8 cellular contexts compared by ENCODE assay signal in genomic region chr3:170869240-170869592, GRCh38. TPM values are rescaled to one million over a fixed set of nuclear protein-coding genes. Genes with fewer than 3 reads are reported as not detected.
DNase-seq lines count a peak whose midpoint lies in the region; FAIRE-seq and TF ChIP-seq lines count a peak whose summit lies in the region.

No MANE protein-coding gene starts in this region.

- H3K9me3 ChIP-seq in tibial nerve: peaks cover 0 to 2% (median 0%) of the 10 kb centered on the region in 4 donors

- H3K27me3 ChIP-seq in tibial nerve: no peaks in the 10 kb centered on the region

- H3K27ac ChIP-seq in tibial nerve: peak overlapping the region; percentile 75 to 93 (median 84)

- intact Hi-C loops in lower leg skin (cut with DNase I; ENCODE audit: low total_unique reads): no loop called here

- 14 to 17% methylated on average over 2 of the region's 2 CpGs for WGBS in lower leg skin, 2 donors
- WGBS in tibial nerve, 2 donors: 15 to 27% methylated on average over 2 of the region's 2 CpGs

- H3K36me3 ChIP-seq in tibial nerve: peaks cover 0 to 28% (median 12%) of the 10 kb centered on the region in 3 donors

- peaks cover 59% of the 10 kb centered on the region for H3K36me3 Mint-ChIP-seq in activated T-cell treated with anti-CD3 and anti-CD28 coated beads, Interleukin-2, amount 50 U/mL, for 24 hours (ENCODE audit: low read depth)

- H3K27me3 Mint-ChIP-seq in activated T-cell treated with anti-CD3 and anti-CD28 coated beads, Interleukin-2, amount 50 U/mL, for 24 hours: no peaks in the 10 kb centered on the region

- H3K27ac Mint-ChIP-seq in activated T-cell treated with anti-CD3 and anti-CD28 coated beads, Interleukin-2, amount 50 U/mL, for 24 hours: peak overlapping the region; percentile 99

- TF ChIP-seq CTCF in lower leg skin (IDR thresholded peaks at IDR 0.05): no peak
- TF ChIP-seq CTCF in tibial nerve (IDR thresholded peaks at IDR 0.05): no peak

- peaks cover 0 to 28% (median 25%) of the 10 kb centered on the region in 4 donors for H3K4me1 ChIP-seq in tibial nerve

- no peaks in the 10 kb centered on the region for H3K9me3 Mint-ChIP-seq in activated T-cell treated with anti-CD3 and anti-CD28 coated beads, Interleukin-2, amount 50 U/mL, for 24 hours

- DNase-seq in activated T-cell treated with anti-CD3 and anti-CD28 coated beads, Interleukin-2, amount 50 U/mL, for 24 hours: no peak
- DNase-seq in activated T-cell treated with anti-CD3 and anti-CD28 coated beads, Interleukin-2, amount 50 U/mL, for 48 hours: no peak
- DNase-seq in astrocyte of the hippocampus (ENCODE audit: low read depth, low spot score) (peak; percentile 8), lower leg skin (ENCODE audit: low spot score in 2 of 2) (no peak), tibial nerve (ENCODE audit: low spot score in 2 of 2) (no peak), retina (no peak), RCC 7860 (ENCODE audit: low spot score) (no peak), COLO668 (lab: John Stamatoyannopoulos, UW; ENCODE audit: unreplicated experiment) (no peak)

- H3K4me3 Mint-ChIP-seq in activated T-cell treated with anti-CD3 and anti-CD28 coated beads, Interleukin-2, amount 50 U/mL, for 24 hours: peak overlapping the region; percentile 96

- TF ChIP-seq POLR2A in lower leg skin (IDR thresholded peaks at IDR 0.05) (no peak), tibial nerve (IDR thresholded peaks at IDR 0.05) (no peak)

- no peak for TF ChIP-seq EP300 in tibial nerve (IDR thresholded peaks at IDR 0.05)

- peaks cover 26% of the 10 kb centered on the region for H3K4me1 Mint-ChIP-seq in activated T-cell treated with anti-CD3 and anti-CD28 coated beads, Interleukin-2, amount 50 U/mL, for 24 hours (ENCODE audit: low read depth)

- H3K4me3 ChIP-seq in lower leg skin (ENCODE audit: low read depth, poor library complexity, severe bottlenecking) (peak overlapping the region; percentile 49), tibial nerve (peak overlapping the region; percentile 63 to 74 (median 68))

- no peak for FAIRE-seq in RCC 7860 (lab: Jason Lieb, UNC)

RNA-seq across cellular contexts. Expression of gene RPL22L1, which starts 0.8 kb away (rescaled TPM):
- total RNA-seq in lower leg skin (100 to 1,000 TPM in 1 of 4 donors, 10 to 100 TPM in 3; 80.5 to 129 (median 86.5) TPM), tibial nerve (10 to 100 TPM; 59.0 to 96.6 (median 88.2) TPM)

RNA-seq across cellular contexts. Expression of gene EIF5A2, which starts 39.2 kb away (rescaled TPM):
- total RNA-seq in lower leg skin: 1 to 10 TPM; 2.5 to 7.3 (median 3.5) TPM
- total RNA-seq in tibial nerve: 10 to 100 TPM in 1 of 4 donors, 1 to 10 TPM in 3; 3.6 to 12.6 (median 6.5) TPM
